ENCODE assay signal across 8 cellular contexts in the genomic region with DNA sequence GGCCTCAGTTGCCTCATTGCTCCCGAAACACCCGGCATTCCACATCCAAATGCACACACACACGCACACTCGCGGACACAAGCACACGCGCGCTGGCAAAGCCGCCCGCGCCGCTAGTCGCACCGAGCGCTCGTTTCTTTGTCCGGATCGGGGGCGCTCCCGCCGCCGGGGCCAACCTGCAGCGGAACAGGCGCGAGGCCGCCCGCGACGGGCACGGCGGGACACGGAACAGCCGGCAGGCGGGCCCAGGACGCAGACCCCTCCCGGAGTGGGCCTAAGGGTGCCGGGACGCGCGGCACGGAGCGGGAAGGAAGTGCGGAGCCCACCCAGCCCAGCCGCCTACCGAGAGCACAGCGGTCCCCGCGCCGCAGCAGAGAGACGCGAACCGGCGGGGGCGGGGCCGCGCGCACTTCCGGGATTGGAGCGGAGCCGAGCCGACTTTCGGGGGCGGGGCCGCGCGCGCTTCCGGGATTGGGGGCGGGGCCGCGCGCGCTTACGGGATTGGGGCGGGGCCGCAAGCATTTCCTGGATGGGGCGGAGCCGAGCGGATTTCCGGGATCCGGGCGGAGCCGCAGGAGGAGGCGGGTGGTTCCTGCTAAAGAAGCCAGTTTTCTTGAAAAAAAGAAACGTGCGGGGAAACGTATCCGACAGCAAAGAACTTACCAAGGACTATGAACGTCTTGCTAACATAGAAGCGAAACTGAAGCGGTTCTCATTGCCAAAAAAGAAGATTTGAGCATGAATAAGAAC. TPM values are rescaled to one million over a fixed set of nuclear protein-coding genes. Genes with fewer than 3 reads are reported as not detected.
DNase-seq lines count a peak whose midpoint lies in the region; ATAC-seq and TF ChIP-seq lines count a peak whose summit lies in the region.

Gene CYBC1 (minus strand): TSS at position 396 of the 750 bp plus-strand sequence. CDS start 1,498 bp downstream, outside the sequence.

- H3K4me3 ChIP-seq in WI38 (ENCODE audit: low read depth, low read length) (peak within 1 kb of the TSS; percentile 89), breast epithelium (peak within 1 kb of the TSS; percentile 79 to 97 (median 82)), skin epidermis (peak within 1 kb of the TSS; percentile 71 to 100 (median 95))

- intact Hi-C loops in breast epithelium (cut with DNase I; ENCODE audit: low total_unique reads) = no loop called here

- TF ChIP-seq POLR2A in breast epithelium (IDR thresholded peaks at IDR 0.05) = peak; percentile 79

- DNase-seq in A172 (ENCODE audit: low spot score) (peak; percentile 87), NCI-H2227 (lab: John Stamatoyannopoulos, UW; ENCODE audit: unreplicated experiment) (peak; percentile 98), breast epithelium (ENCODE audit: low spot score in 2 of 2) (peak; percentile 87 to 92), iPS-NIHi11 (ENCODE audit: low spot score) (peak; percentile 92)

- H3K36me3 ChIP-seq in breast epithelium = no peaks in the 10 kb centered on the region

- no peaks in the 10 kb centered on the region for H3K9me3 ChIP-seq in breast epithelium

- H3K27ac ChIP-seq in breast epithelium = peak within 1 kb of the TSS; percentile 87 to 91
- peak within 1 kb of the TSS; percentile 73 to 99 (median 94) for H3K27ac ChIP-seq in skin epidermis

- peaks cover 14 to 16% of the 10 kb centered on the region in 2 donors for H3K4me1 ChIP-seq in breast epithelium

- ATAC-seq in GM18861 (IDR thresholded peaks at IDR 0.05; ENCODE audit: unreplicated experiment) (peak; percentile 40), HG03135 (IDR thresholded peaks at IDR 0.05; ENCODE audit: unreplicated experiment) (peak; percentile 52)

- no peaks in the 10 kb centered on the region for H3K27me3 ChIP-seq in breast epithelium

- TF ChIP-seq CTCF in WI38 (IDR thresholded peaks at IDR 0.05; ENCODE audit: low read depth, low read length) = no peak
- TF ChIP-seq CTCF in breast epithelium (IDR thresholded peaks at IDR 0.05) = peak in 1 of 3 donors; percentile 6

RNA-seq across cellular contexts. Expression of gene CYBC1, which starts in this region (rescaled TPM):
- 56.7 and 121 TPM in 2 replicates for total RNA-seq in A172 (2014; rRNA removed; shearing (Covaris generic))
- total RNA-seq in breast epithelium = 10 to 100 TPM; 54.7 to 71.4 (median 61.9) TPM

Comparison
In these comparisons a context has a peak if more than half of its experiments do, and no peak if none do; other contexts are left out.
1. Peak in every context shown above with its lines: DNase-seq, ATAC-seq, H3K4me3 ChIP-seq and H3K27ac ChIP-seq.